Comparison of ENCODE assay signal across 8 cellular contexts in the genomic region with DNA sequence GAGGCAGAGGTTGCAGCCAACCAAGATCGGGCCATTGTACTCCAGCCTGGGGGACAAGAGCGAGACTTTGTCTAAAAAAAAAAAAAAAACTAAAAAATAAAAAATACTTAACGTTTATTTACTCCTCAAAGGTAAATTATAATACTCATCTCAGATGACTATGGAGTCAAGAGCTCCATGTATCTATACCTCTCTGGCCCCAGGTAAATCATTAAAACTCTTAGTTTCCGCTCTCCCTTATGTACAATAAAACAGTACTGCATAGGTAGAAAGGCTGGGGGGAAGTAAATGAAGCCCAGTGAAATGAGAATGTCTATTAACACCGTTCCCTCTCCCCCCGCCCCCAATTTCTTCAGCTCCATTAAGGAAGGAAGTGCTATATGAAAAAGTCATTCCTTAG. TPM values are rescaled to one million over a fixed set of nuclear protein-coding genes. Genes with fewer than 3 reads are reported as not detected.
A peak's percentile ranks its signal among the peaks of the same experiment; 100 is the strongest.
DNase-seq lines count a peak whose midpoint lies in the region; ATAC-seq and TF ChIP-seq lines count a peak whose summit lies in the region.

No MANE protein-coding gene starts in this region.

- H3K4me3 ChIP-seq in subcutaneous abdominal adipose tissue (ENCODE audit: low read depth in 1 of 5, low read length in 5 of 5) (peak overlapping the region in 4 of 5 donors; percentile 64 to 80 (median 70)), body of pancreas (peak overlapping the region in 1 of 2 donors; percentile 67)

- no peaks in the 10 kb centered on the region for H3K9me3 ChIP-seq in subcutaneous abdominal adipose tissue (ENCODE audit: control insufficient read depth in 5 of 5, low read length in 5 of 5)
- H3K9me3 ChIP-seq in body of pancreas, result no peaks in the 10 kb centered on the region

- H3K36me3 ChIP-seq in subcutaneous abdominal adipose tissue (ENCODE audit: control insufficient read depth in 5 of 5, insufficient read depth in 5 of 5, low read length in 5 of 5) (no peaks in the 10 kb centered on the region), body of pancreas (replicated peaks in 1 of 2; ENCODE audit: insufficient read depth in 1 of 2, low read depth in 2 of 2) (no peaks in the 10 kb centered on the region)

- TF ChIP-seq CTCF in body of pancreas (IDR thresholded peaks at IDR 0.05), result no peak

- H3K9ac ChIP-seq in subcutaneous abdominal adipose tissue (ENCODE audit: low read length in 5 of 5), result peak overlapping the region in 1 of 5 donors; percentile 47

- TF ChIP-seq POLR2A in body of pancreas (IDR thresholded peaks at IDR 0.05), result no peak

- 64 to 66% methylated on average over 6 of the region's 6 CpGs for WGBS in body of pancreas, 2 donors

- no peak for DNase-seq in activated T-cell treated with anti-CD3 and anti-CD28 coated beads, Interleukin-2, amount 50 U/mL, for 72 hours
- no peak for DNase-seq in activated T-cell treated with anti-CD3 and anti-CD28 coated beads for 4 hours
- no peak for DNase-seq in activated naive CD8-positive, alpha-beta T cell treated with anti-CD3 and anti-CD28 coated beads for 36 hours
- no peak for DNase-seq in left colon
- DNase-seq in NCI-H82 treated with DMSO at 0.1 percent for 48 hours (lab: John Stamatoyannopoulos, UW; ENCODE audit: unreplicated experiment), result no peak
- no peak for DNase-seq in stimulated activated naive CD4-positive, alpha-beta T cell treated with Interleukin-2 at 50 U/mL for 16 hours (lab: John Stamatoyannopoulos, UW)
- no peak for DNase-seq in body of pancreas

- peaks cover 2 to 3% of the 10 kb centered on the region in 2 donors for H3K9me3 Mint-ChIP-seq in activated T-cell treated with anti-CD3 and anti-CD28 coated beads, Interleukin-2, amount 50 U/mL, for 72 hours
- H3K9me3 Mint-ChIP-seq in activated naive CD8-positive, alpha-beta T cell treated with anti-CD3 and anti-CD28 coated beads for 36 hours, result peaks cover 5% of the 10 kb centered on the region

- H3K27ac ChIP-seq in subcutaneous abdominal adipose tissue (ENCODE audit: low read depth, low read length) (no peak overlapping the region), body of pancreas (no peak overlapping the region)

- no peaks in the 10 kb centered on the region for H3K27me3 ChIP-seq in subcutaneous abdominal adipose tissue (ENCODE audit: control insufficient read depth in 5 of 5, insufficient read depth in 4 of 5, low read length in 5 of 5)
- H3K27me3 ChIP-seq in body of pancreas, result no peaks in the 10 kb centered on the region

- peak overlapping the region; percentile 85 to 96 for H3K4me3 Mint-ChIP-seq in activated T-cell treated with anti-CD3 and anti-CD28 coated beads, Interleukin-2, amount 50 U/mL, for 72 hours
- H3K4me3 Mint-ChIP-seq in activated naive CD8-positive, alpha-beta T cell treated with anti-CD3 and anti-CD28 coated beads for 36 hours, result peak overlapping the region; percentile 77

- H3K27me3 Mint-ChIP-seq in activated T-cell treated with anti-CD3 and anti-CD28 coated beads, Interleukin-2, amount 50 U/mL, for 72 hours (ENCODE audit: low read depth), result peaks cover 31% of the 10 kb centered on the region
- H3K27me3 Mint-ChIP-seq in activated naive CD8-positive, alpha-beta T cell treated with anti-CD3 and anti-CD28 coated beads for 36 hours, result peaks cover 15% of the 10 kb centered on the region

- intact Hi-C loops in left colon (cut with DNase I, micrococcal nuclease), result no loop called here
- intact Hi-C loops in body of pancreas (cut with DNase I), result no loop called here

- H3K27ac Mint-ChIP-seq in activated T-cell treated with anti-CD3 and anti-CD28 coated beads, Interleukin-2, amount 50 U/mL, for 72 hours, result peak overlapping the region; percentile 9
- H3K27ac Mint-ChIP-seq in activated naive CD8-positive, alpha-beta T cell treated with anti-CD3 and anti-CD28 coated beads for 36 hours, result no peak overlapping the region

- H3K36me3 Mint-ChIP-seq in activated T-cell treated with anti-CD3 and anti-CD28 coated beads, Interleukin-2, amount 50 U/mL, for 72 hours (ENCODE audit: insufficient read depth in 2 of 2), result peaks cover 0 to 1% of the 10 kb centered on the region in 2 donors
- H3K36me3 Mint-ChIP-seq in activated naive CD8-positive, alpha-beta T cell treated with anti-CD3 and anti-CD28 coated beads for 36 hours, result no peaks in the 10 kb centered on the region

- ATAC-seq in activated T-cell treated with anti-CD3 and anti-CD28 coated beads, Interleukin-2, amount 50 U/mL, for 72 hours (replicated peaks in 1 of 2), result no peak
- ATAC-seq in left colon (peak; percentile 13), body of pancreas (no peak)

- H3K4me1 ChIP-seq in subcutaneous abdominal adipose tissue (ENCODE audit: control insufficient read depth in 5 of 5, insufficient read depth in 5 of 5, low read length in 5 of 5) (peaks cover 0 to 15% (median 7%) of the 10 kb centered on the region in 5 donors), body of pancreas (peaks cover 11% of the 10 kb centered on the region)

- H3K4me1 Mint-ChIP-seq in activated T-cell treated with anti-CD3 and anti-CD28 coated beads, Interleukin-2, amount 50 U/mL, for 72 hours (ENCODE audit: low read depth), result peaks cover 6% of the 10 kb centered on the region
- peaks cover 6% of the 10 kb centered on the region for H3K4me1 Mint-ChIP-seq in activated naive CD8-positive, alpha-beta T cell treated with anti-CD3 and anti-CD28 coated beads for 36 hours

RNA-seq across cellular contexts. Expression of a gene that starts 1.2 kb away (rescaled TPM):
- total RNA-seq in activated T-cell treated with anti-CD3 and anti-CD28 coated beads, Interleukin-2, amount 50 U/mL, for 72 hours, result under 1 TPM; 0.23 to 0.46 TPM
- under 1 TPM; 0.74 to 0.78 TPM for total RNA-seq in activated naive CD8-positive, alpha-beta T cell treated with anti-CD3 and anti-CD28 coated beads for 36 hours
- total RNA-seq in left colon, result under 1 TPM in 1 of 2 donors, not detected in 1; 0.53 TPM
- total RNA-seq in body of pancreas, result under 1 TPM; 0.52 to 0.99 TPM

RNA-seq across cellular contexts. Expression of a gene that starts 29.2 kb away (rescaled TPM):
- total RNA-seq in activated T-cell treated with anti-CD3 and anti-CD28 coated beads, Interleukin-2, amount 50 U/mL, for 72 hours, result 10 to 100 TPM; 11.6 to 17.6 TPM
- 10 to 100 TPM; 27.5 to 28.1 TPM for total RNA-seq in activated naive CD8-positive, alpha-beta T cell treated with anti-CD3 and anti-CD28 coated beads for 36 hours
- total RNA-seq in left colon (10 to 100 TPM in 1 of 2 donors, 1 to 10 TPM in 1; 10.0 to 11.8 TPM), body of pancreas (10 to 100 TPM; 10.5 to 15.3 TPM)

RNA-seq across cellular contexts. Expression of a gene that starts 36.2 kb away (rescaled TPM):
- 100 to 1,000 TPM; 119 to 137 TPM for total RNA-seq in activated T-cell treated with anti-CD3 and anti-CD28 coated beads, Interleukin-2, amount 50 U/mL, for 72 hours
- 10 to 100 TPM; 81.3 to 84.5 TPM for total RNA-seq in activated naive CD8-positive, alpha-beta T cell treated with anti-CD3 and anti-CD28 coated beads for 36 hours
- 100 to 1,000 TPM in 1 of 2 donors, 10 to 100 TPM in 1; 73.1 to 138 TPM for total RNA-seq in left colon
- total RNA-seq in body of pancreas, result 100 to 1,000 TPM; 133 to 179 TPM
